ENCODE assay signal across 1 cellular context in the genomic region with DNA sequence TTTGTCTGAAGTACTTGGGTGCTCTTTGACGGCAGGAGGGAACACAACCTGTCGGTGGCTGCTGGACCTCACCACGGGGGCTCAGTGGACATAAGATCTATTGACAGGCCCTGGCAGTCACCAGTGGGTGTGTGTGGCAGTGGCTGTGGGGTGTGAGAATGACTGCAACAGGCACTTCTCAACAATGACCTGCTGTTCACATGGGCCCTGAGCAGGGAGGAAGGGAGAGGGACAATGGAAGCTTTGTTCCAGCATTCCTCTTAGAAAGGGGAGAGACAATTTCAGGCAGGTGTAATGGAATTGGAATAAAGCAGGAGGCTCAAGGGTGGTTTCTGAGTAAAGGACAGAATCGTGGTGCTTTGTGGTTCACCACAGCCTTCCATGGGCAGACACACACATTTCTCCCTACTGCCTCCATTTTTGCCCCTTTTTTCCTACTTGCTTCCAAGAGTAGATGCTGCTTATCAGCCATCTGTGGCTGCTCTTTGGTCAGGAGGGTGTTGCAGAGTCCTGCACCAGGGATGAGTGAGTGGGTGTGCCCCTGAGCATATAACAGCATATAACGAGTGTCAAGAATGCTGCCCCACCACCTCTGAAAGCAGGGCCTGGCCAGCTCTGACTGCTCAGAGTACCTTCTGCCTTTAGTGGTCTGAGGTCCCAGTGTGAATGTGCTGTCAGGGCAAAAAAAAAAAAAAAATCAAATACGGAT.
TF ChIP-seq lines count a peak whose summit lies in the region.

No MANE protein-coding gene starts in this region.

TF ChIP-seq in HCT116, 20 proteins besides CTCF, POLR2A, EP300 and RAD21 (continued from another document):
- no peak for TF ChIP-seq ELF1 (IDR thresholded peaks at IDR 0.05; ENCODE audit: borderline replicate concordance, low read depth)
